Comparison of ENCODE assay signal across 17 cellular contexts in genomic region chr6:49519660-49520059, GRCh38. TPM values are rescaled to one million over a fixed set of nuclear protein-coding genes. Genes with fewer than 3 reads are reported as not detected.
DNase-seq lines count a peak whose midpoint lies in the region; ATAC-seq, FAIRE-seq and TF ChIP-seq lines count a peak whose summit lies in the region.
"Had no signal": no experiment of that assay in that cellular context is flagged by ENCODE, and none has a peak within 500 bp of the region (broad histone marks: within the 10 kb centered on the region; RNA-seq: fewer than 3 reads in every experiment).

No MANE protein-coding gene starts in this region.

- H3K4me3 ChIP-seq in K562 (no peak overlapping the region), aorta (ENCODE audit: low read length in 2 of 2) (no peak overlapping the region)
- H3K4me3 ChIP-seq: dorsolateral prefrontal cortex had no signal

- POLR2A ChIA-PET in K562 (lab: Yijun Ruan, JAX) = interaction anchor here (1.0 to 1.2 kb wide), 2 partner anchors 13 to 22 kb away, joined by 3 to 4 read pairs; no protein-coding TSS in a partner anchor

- H3K27ac ChIP-seq in K562 (ENCODE audit: extremely low read depth, low read depth, low read length) = no peak overlapping the region
- no peak overlapping the region for H3K27ac ChIP-seq in aorta (ENCODE audit: low read depth in 1 of 2, low read length in 2 of 2)
- H3K27ac ChIP-seq: dorsolateral prefrontal cortex had no signal

- H3K27me3 ChIP-seq in K562 (ENCODE audit: control insufficient read depth in 2 of 2, insufficient read depth in 2 of 2, low read length in 2 of 2) = no peaks in the 10 kb centered on the region
- no peaks in the 10 kb centered on the region for H3K27me3 ChIP-seq in aorta (ENCODE audit: control insufficient read depth in 1 of 2, insufficient read depth in 2 of 2, low read length in 1 of 2)

- FAIRE-seq in K562 (lab: Jason Lieb, UNC) = no peak
- FAIRE-seq in GM19239 (lab: Jason Lieb, UNC) = no peak

- peak overlapping the region; percentile 41; the same call in 1 of the 2 replicates for H2AFZ ChIP-seq in K562 (ENCODE audit: low read depth, low read length)

- TF ChIP-seq RAD21 in K562 (CRISPR knock-in tag; conservative IDR thresholded peaks at IDR 0.05 in 1 of 2, IDR thresholded peaks at IDR 0.05 in 1 of 2) = no peak

- BruUV-seq in K562 (replicated peaks; lab: Mats Ljungman, UMichigan) = no TSS peak

- TF ChIP-seq CTCF in K562 (IDR thresholded peaks at IDR 0.05 in 2 of 3, conservative IDR thresholded peaks at IDR 0.05 in 1 of 3; ENCODE audit: insufficient read depth in 2 of 3, low read depth in 1 of 3, low read length in 3 of 3) = no peak

- H3K4me1 ChIP-seq in K562 (replicated peaks in 1 of 2; ENCODE audit: control insufficient read depth in 2 of 2, insufficient read depth in 2 of 2, low read length in 2 of 2) = no peaks in the 10 kb centered on the region
- H3K4me1 ChIP-seq in aorta (ENCODE audit: control insufficient read depth in 1 of 2, insufficient read depth in 2 of 2, low read length in 2 of 2) = no peaks in the 10 kb centered on the region

- H3K9me1 ChIP-seq in K562 (ENCODE audit: control insufficient read depth, insufficient read depth, low read length) = no peaks in the 10 kb centered on the region

- no peak overlapping the region for H3K9ac ChIP-seq in K562 (ENCODE audit: insufficient read depth in 1 of 2, low read depth in 2 of 2, low read length in 2 of 2)

- CTCF ChIA-PET in K562 (lab: Yijun Ruan, JAX; ENCODE audit: low intra/inter-chr PET ratio) = no interaction called here

- DNase-seq in K562 (ENCODE audit: extremely low read depth in 1 of 4, low spot score in 3 of 4) (no peak), GM19239 (ENCODE audit: insufficient read length, low spot score) (no peak), SIG-M5 treated with dmso at 0.1 percent for 504 hours (lab: John Stamatoyannopoulos, UW; ENCODE audit: unreplicated experiment) (no peak), aorta (no peak), NCI-H1436 treated with DMSO at 0.1 percent for 48 hours (lab: John Stamatoyannopoulos, UW) (no peak)
- DNase-seq: activated T-cell treated with anti-CD3 and anti-CD28 coated beads, Interleukin-2, amount 50 U/mL, for 1 hour; anterior cingulate cortex; CD4-positive, alpha-beta T cell; dorsolateral prefrontal cortex; mesendoderm; MM.1S; NCI-H2227 treated with DMSO at 0.1 percent for 48 hours had no signal

- intact Hi-C loops in K562 (cut with micrococcal nuclease) (no loop called here), aorta (cut with DNase I) (loop anchor here in 1 of 2 donors (5.0 kb wide), 1 partner anchor 88 kb away; no protein-coding TSS in a partner anchor)

- no peak for TF ChIP-seq POLR2A in K562 (conservative IDR thresholded peaks at IDR 0.05)

- 17% methylated on average over 1 of the region's 1 CpG for WGBS in K562 (ENCODE audit: insufficient coverage, low coverage, missing lambda C conversion rate)
- WGBS in aorta, 2 donors = 76 to 83% methylated on average over 1 of the region's 1 CpG

- H3K4me2 ChIP-seq in K562 (ENCODE audit: insufficient read depth, low read length) = no peak overlapping the region

- ATAC-seq in GM19043 (IDR thresholded peaks at IDR 0.05; ENCODE audit: low read depth, unreplicated experiment) (peak; percentile 61), GM21786 (IDR thresholded peaks at IDR 0.05; ENCODE audit: unreplicated experiment) (peak; percentile 94), HG03103 (IDR thresholded peaks at IDR 0.05; ENCODE audit: low read depth, unreplicated experiment) (peak; percentile 91), K562 (peak; percentile 12; the same call in 1 of the 3 replicates), aorta (ENCODE audit: low FRiP score) (no peak)

- H3K36me3 ChIP-seq in K562 (ENCODE audit: control insufficient read depth, insufficient read depth, low read length) = no peaks in the 10 kb centered on the region
- H3K36me3 ChIP-seq in aorta (ENCODE audit: control insufficient read depth in 1 of 2, insufficient read depth in 2 of 2, low read length in 1 of 2) = no peaks in the 10 kb centered on the region

- in situ Hi-C loops in K562 (cut with MboI) = no loop called here

- no peaks in the 10 kb centered on the region for H3K79me2 ChIP-seq in K562 (ENCODE audit: control insufficient read depth, insufficient read depth, low read length)

- H3K9me3 ChIP-seq in K562 (replicated peaks; ENCODE audit: control insufficient read depth, insufficient read depth, low read depth, low read length) (no peaks in the 10 kb centered on the region), aorta (ENCODE audit: control insufficient read depth, low read length) (no peaks in the 10 kb centered on the region)

- no peak for TF ChIP-seq EP300 in K562 (IDR thresholded peaks at IDR 0.05; ENCODE audit: low read length)

- H4K20me1 ChIP-seq in K562 (replicated peaks; ENCODE audit: control insufficient read depth, insufficient read depth, low read length) = no peaks in the 10 kb centered on the region

RNA-seq across cellular contexts. Expression of gene GLYATL3, which starts 19.9 kb away (rescaled TPM):
- total RNA-seq in K562 (2011; cell fraction: chromatin; rRNA removed; ENCODE audit: low replicate concordance) = not detected in 2 replicates
- not detected in 2 replicates for total RNA-seq in K562 (2011; cell fraction: nucleolus; rRNA removed)
- not detected in 2 replicates for total RNA-seq in K562 (2011; cell fraction: nucleoplasm; rRNA removed)
- total RNA-seq in K562 (2014; rRNA removed) (not detected in 2 replicates), K562 (2014; rRNA removed; fragmentation: Illumina TruSeq; extraction: Trizol) (not detected in 2 replicates), K562 (2015; rRNA removed; fragmentation: Illumina TruSeq; extraction: Trizol) (not detected in 2 replicates), K562 (2021) (not detected in 2 replicates), aorta (not detected)
- polyA plus RNA-seq in K562 (2011; rRNA removed) (not detected in 2 replicates), K562 (2014; fragmentation: Illumina TruSeq; extraction: Trizol) (not detected in 2 replicates), K562 (2014; fragmentation: Nextera tagmentation; extraction: Ambion mirVana) (not detected), K562 (2014; rRNA removed) (not detected in 2 replicates), aorta (not detected)
- polyA plus RNA-seq in K562 (2011; cell fraction: cytosol; rRNA removed) = not detected in 2 replicates
- polyA plus RNA-seq in K562 (2011; cell fraction: nucleus; rRNA removed) = not detected in 2 replicates
- not detected in 2 replicates for polyA plus RNA-seq in K562 (2012)
- polyA minus RNA-seq in K562 (2011; rRNA and poly(A)+ RNA removed) = not detected in 2 replicates
- not detected in 2 replicates for polyA minus RNA-seq in K562 (2011; cell fraction: cytosol; rRNA and poly(A)+ RNA removed)
- not detected in 2 replicates for polyA minus RNA-seq in K562 (2011; cell fraction: nucleus; rRNA and poly(A)+ RNA removed)
- total RNA-seq: CD4-positive, alpha-beta T cell; dorsolateral prefrontal cortex; OCI-LY7; osteoblast had no signal

RNA-seq across cellular contexts. Expression of gene C6orf141, which starts 30.8 kb away (rescaled TPM):
- not detected in 2 replicates for total RNA-seq in K562 (2011; cell fraction: chromatin; rRNA removed; ENCODE audit: low replicate concordance)
- not detected in 2 replicates for total RNA-seq in K562 (2011; cell fraction: nucleolus; rRNA removed)
- total RNA-seq in K562 (2011; cell fraction: nucleoplasm; rRNA removed) = not detected in 2 replicates
- total RNA-seq in K562 (2014; rRNA removed) (not detected in 2 replicates), K562 (2014; rRNA removed; fragmentation: Illumina TruSeq; extraction: Trizol) (not detected in 2 replicates), K562 (2015; rRNA removed; fragmentation: Illumina TruSeq; extraction: Trizol) (not detected in 2 replicates), K562 (2021) (not detected in 2 replicates), aorta (1 to 10 TPM; 1.6 to 9.6 TPM)
- polyA plus RNA-seq in K562 (2011; rRNA removed) (not detected in 2 replicates), K562 (2014; fragmentation: Illumina TruSeq; extraction: Trizol) (not detected in 2 replicates), K562 (2014; fragmentation: Nextera tagmentation; extraction: Ambion mirVana) (not detected), K562 (2014; rRNA removed) (not detected in 2 replicates), aorta (not detected)
- not detected in 2 replicates for polyA plus RNA-seq in K562 (2011; cell fraction: cytosol; rRNA removed)
- not detected in 2 replicates for polyA plus RNA-seq in K562 (2011; cell fraction: nucleus; rRNA removed)
- polyA plus RNA-seq in K562 (2012) = not detected in 2 replicates
- polyA minus RNA-seq in K562 (2011; rRNA and poly(A)+ RNA removed) = not detected in 2 replicates
- not detected in 2 replicates for polyA minus RNA-seq in K562 (2011; cell fraction: cytosol; rRNA and poly(A)+ RNA removed)
- not detected in 2 replicates for polyA minus RNA-seq in K562 (2011; cell fraction: nucleus; rRNA and poly(A)+ RNA removed)
- total RNA-seq: CD4-positive, alpha-beta T cell; OCI-LY7; osteoblast had no signal

RNA-seq across cellular contexts. Expression of gene CENPQ, which starts 56.5 kb away (rescaled TPM):
- total RNA-seq in K562 (2011; cell fraction: chromatin; rRNA removed; ENCODE audit: low replicate concordance) = 3.2 and 11.6 TPM in 2 replicates
- 2.1 and 2.2 TPM in 2 replicates for total RNA-seq in K562 (2011; cell fraction: nucleolus; rRNA removed)
- total RNA-seq in K562 (2011; cell fraction: nucleoplasm; rRNA removed) = 5.8 and 14.0 TPM in 2 replicates
- total RNA-seq in K562 (2014; rRNA removed) (12.7 and 14.2 TPM in 2 replicates), K562 (2014; rRNA removed; fragmentation: Illumina TruSeq; extraction: Trizol) (26.5 and 34.3 TPM in 2 replicates), K562 (2015; rRNA removed; fragmentation: Illumina TruSeq; extraction: Trizol) (15.7 and 17.5 TPM in 2 replicates), K562 (2021) (16.4 and 18.5 TPM in 2 replicates), aorta (1 to 10 TPM; 3.8 to 4.2 TPM)
- polyA plus RNA-seq in K562 (2011; rRNA removed) (19.1 and 29.5 TPM in 2 replicates), K562 (2014; fragmentation: Illumina TruSeq; extraction: Trizol) (24.3 and 26.4 TPM in 2 replicates), K562 (2014; fragmentation: Nextera tagmentation; extraction: Ambion mirVana) (10 to 100 TPM; 39.5 to 48.3 TPM), K562 (2014; rRNA removed) (17.4 and 21.5 TPM in 2 replicates), aorta (1 to 10 TPM; 5.5 to 7.8 TPM)
- 2.9 and 7.8 TPM in 2 replicates for polyA plus RNA-seq in K562 (2011; cell fraction: cytosol; rRNA removed)
- 4.3 and 8.1 TPM in 2 replicates for polyA plus RNA-seq in K562 (2011; cell fraction: nucleus; rRNA removed)
- polyA plus RNA-seq in K562 (2012) = 12.0 and 15.5 TPM in 2 replicates
- polyA minus RNA-seq in K562 (2011; rRNA and poly(A)+ RNA removed) = 13.0 and 15.2 TPM in 2 replicates
- polyA minus RNA-seq in K562 (2011; cell fraction: cytosol; rRNA and poly(A)+ RNA removed) = 2.7 and 4.9 TPM in 2 replicates
- 3.1 and 6.0 TPM in 2 replicates for polyA minus RNA-seq in K562 (2011; cell fraction: nucleus; rRNA and poly(A)+ RNA removed)

RNA-seq across cellular contexts. Expression of gene MMUT, which starts 56.6 kb away (rescaled TPM):
- total RNA-seq in K562 (2011; cell fraction: chromatin; rRNA removed; ENCODE audit: low replicate concordance) = 6.4 and 14.7 TPM in 2 replicates
- total RNA-seq in K562 (2011; cell fraction: nucleolus; rRNA removed) = 3.7 and 5.0 TPM in 2 replicates
- total RNA-seq in K562 (2011; cell fraction: nucleoplasm; rRNA removed) = 6.0 and 6.5 TPM in 2 replicates
- total RNA-seq in K562 (2014; rRNA removed) (7.1 and 8.2 TPM in 2 replicates), K562 (2014; rRNA removed; fragmentation: Illumina TruSeq; extraction: Trizol) (17.9 and 20.4 TPM in 2 replicates), K562 (2015; rRNA removed; fragmentation: Illumina TruSeq; extraction: Trizol) (10.7 and 11.4 TPM in 2 replicates), K562 (2021) (15.5 and 16.0 TPM in 2 replicates), aorta (10 to 100 TPM; 20.7 to 24.2 TPM)
- polyA plus RNA-seq in K562 (2011; rRNA removed) (20.0 and 26.2 TPM in 2 replicates), K562 (2014; fragmentation: Illumina TruSeq; extraction: Trizol) (14.0 and 15.5 TPM in 2 replicates), K562 (2014; fragmentation: Nextera tagmentation; extraction: Ambion mirVana) (10 to 100 TPM; 21.0 to 26.4 TPM), K562 (2014; rRNA removed) (14.1 and 14.8 TPM in 2 replicates), aorta (10 to 100 TPM; 13.3 to 18.7 TPM)
- polyA plus RNA-seq in K562 (2011; cell fraction: cytosol; rRNA removed) = 5.2 and 9.4 TPM in 2 replicates
- polyA plus RNA-seq in K562 (2011; cell fraction: nucleus; rRNA removed) = 15.5 and 27.7 TPM in 2 replicates
- 13.3 and 17.6 TPM in 2 replicates for polyA plus RNA-seq in K562 (2012)
- polyA minus RNA-seq in K562 (2011; rRNA and poly(A)+ RNA removed) = 33.0 and 34.6 TPM in 2 replicates
- polyA minus RNA-seq in K562 (2011; cell fraction: cytosol; rRNA and poly(A)+ RNA removed) = 6.9 and 10.3 TPM in 2 replicates
- 9.2 and 22.4 TPM in 2 replicates for polyA minus RNA-seq in K562 (2011; cell fraction: nucleus; rRNA and poly(A)+ RNA removed)
